In genomic region chr3:73475175-73475574, GRCh38 we compare ENCODE assay signal across 11 cellular contexts.
"Had no signal": no experiment of that assay in that cellular context is flagged by ENCODE, and none has a peak within 500 bp of the region (broad histone marks: within the 10 kb centered on the region; RNA-seq: fewer than 3 reads in every experiment).

No MANE protein-coding gene starts in this region.

- H3K4me3 ChIP-seq: cardiac muscle cell, lower lobe of right lung, sigmoid colon, testis had no signal

- H3K4me1 ChIP-seq: lower lobe of right lung, testis had no signal

- H3K27ac ChIP-seq: cardiac muscle cell, lower lobe of right lung, sigmoid colon, testis, WERI-Rb-1 had no signal

- ATAC-seq: left cardiac atrium; lower lobe of right lung; stimulated activated naive CD8-positive, alpha-beta T cell treated with anti-CD3 and anti-CD28 coated beads, Interleukin-15, amount 100 ng/mL, for 72 hours had no signal

- H3K36me3 ChIP-seq: cardiac muscle cell, lower lobe of right lung, sigmoid colon, WERI-Rb-1 had no signal

- DNase-seq: activated CD4-positive, alpha-beta T cell treated with anti-CD3 and anti-CD28 coated beads, Interleukin-2, amount 50 U/mL, for 48 hours; activated naive CD4-positive, alpha-beta T cell treated with anti-CD3 and anti-CD28 coated beads, Interleukin-2, amount 10 ng/mL, durations not matched to agents 7 days and 5 days; activated T-cell treated with anti-CD3 and anti-CD28 coated beads, Interleukin-2, amount 50 U/mL, for 1 hour; left cardiac atrium; lower lobe of right lung; sigmoid colon; stimulated activated CD4-positive, alpha-beta T cell treated with anti-CD3 and anti-CD28 coated beads, Interleukin-1b, Interleukin-23, amount 100 ng/mL, for 48 hours; stimulated activated naive CD8-positive, alpha-beta T cell treated with anti-CD3 and anti-CD28 coated beads, Interleukin-15, amount 100 ng/mL, for 72 hours; testis; WERI-Rb-1 had no signal

- H3K9me3 ChIP-seq: lower lobe of right lung, sigmoid colon, testis had no signal

- H3K27me3 ChIP-seq: cardiac muscle cell, sigmoid colon, testis had no signal
